In the genomic region with DNA sequence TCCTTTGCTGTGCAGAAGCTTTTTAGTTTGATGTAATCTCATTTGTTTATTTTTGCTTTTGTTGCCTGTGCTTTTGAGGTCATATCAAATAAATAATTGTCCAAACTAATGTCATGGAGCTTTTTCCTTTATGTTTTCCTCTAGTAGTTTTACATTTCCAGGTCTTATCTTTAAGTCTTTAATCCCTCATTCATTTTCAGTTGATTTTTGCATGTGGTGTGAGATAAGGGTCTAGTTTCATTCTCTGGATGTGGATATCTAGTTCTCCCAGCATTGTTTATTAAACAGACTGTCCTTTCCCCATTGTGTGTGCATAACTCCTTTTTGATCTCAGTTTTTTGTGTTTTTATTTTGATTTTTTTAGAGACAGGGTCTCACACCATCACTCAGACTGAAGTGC, we compare ENCODE assay signal across 5 cellular contexts.
"Had no signal": no experiment of that assay in that cellular context is flagged by ENCODE, and none has a peak within 500 bp of the region (broad histone marks: within the 10 kb centered on the region; RNA-seq: fewer than 3 reads in every experiment).

No MANE protein-coding gene starts in this region.

- H3K27ac ChIP-seq: KMS-11 had no signal

- H3K9me3 Mint-ChIP-seq: GM23338 had no signal

- H3K27ac Mint-ChIP-seq: GM23338, H9 had no signal

- DNase-seq: H9, IMR-90, KBM-7 had no signal

- H3K4me3 ChIP-seq: GM23338 had no signal

- H3K4me3 Mint-ChIP-seq: GM23338, H9 had no signal
